ENCODE assay signal across 25 cellular contexts in genomic region chr7:20348408-20348807, GRCh38. TPM values are rescaled to one million over a fixed set of nuclear protein-coding genes. Genes with fewer than 3 reads are reported as not detected.
"Had no signal": no experiment of that assay in that cellular context is flagged by ENCODE, and none has a peak within 500 bp of the region (broad histone marks: within the 10 kb centered on the region; RNA-seq: fewer than 3 reads in every experiment).

No MANE protein-coding gene starts in this region.

- H3K27ac ChIP-seq: ascending aorta, Peyer's patch had no signal

- H3K4me1 ChIP-seq: breast epithelium had no signal

- ATAC-seq: activated CD4-positive, alpha-beta T cell treated with anti-CD3 and anti-CD28 coated beads for 36 hours; activated CD4-positive, CD25-positive, alpha-beta regulatory T cell treated with anti-CD3 and anti-CD28 coated beads, Interleukin-2, amount 50 U/mL, for 24 hours; activated CD8-positive, alpha-beta T cell treated with anti-CD3 and anti-CD28 coated beads, Interleukin-2, amount 10 ng/mL, durations not matched to agents 7 days and 5 days had no signal

- H3K36me3 ChIP-seq: ascending aorta, breast epithelium, Peyer's patch had no signal

- H3K4me3 ChIP-seq: ascending aorta, breast epithelium, Peyer's patch had no signal

- H3K9me3 ChIP-seq: ascending aorta, breast epithelium, Peyer's patch had no signal

- H3K27me3 ChIP-seq: ascending aorta, breast epithelium, Peyer's patch had no signal

- DNase-seq: activated CD4-positive, alpha-beta T cell treated with anti-CD3 and anti-CD28 coated beads for 36 hours; activated CD4-positive, alpha-beta T cell treated with anti-CD3 and anti-CD28 coated beads, Interleukin-2, amount 10 ng/mL, durations not matched to agents 7 days and 5 days; activated CD4-positive, alpha-beta T cell treated with anti-CD3 and anti-CD28 coated beads, Interleukin-2, amount 50 U/mL, for 48 hours; activated CD8-positive, alpha-beta T cell treated with anti-CD3 and anti-CD28 coated beads, Interleukin-2, amount 10 ng/mL, durations not matched to agents 7 days and 5 days; activated gamma-delta T cell; activated naive CD4-positive, alpha-beta T cell treated with Interleukin-2 at 50 U/mL for 16 hours; activated naive CD8-positive, alpha-beta T cell treated with anti-CD3 and anti-CD28 coated beads, Interleukin-2, amount 10 ng/mL, durations not matched to agents 7 days and 5 days; activated T-cell treated with anti-CD3 and anti-CD28 coated beads, Interleukin-2, amount 50 U/mL, for 24 hours; amygdala; caudate nucleus; cerebellar nuclear complex; cortex of kidney; NCI-H1417 treated with DMSO at 0.1 percent for 48 hours; NCI-H187 treated with DMSO at 0.1 percent for 48 hours; NCI-H2081; NCI-H2171 treated with DMSO at 0.1 percent for 48 hours; NCI-H2227 treated with DMSO at 0.1 percent for 48 hours; NCI-H524; Peyer's patch; RPMI8226; SIG-M5 had no signal

RNA-seq across cellular contexts. Expression of gene ITGB8, which starts 17.7 kb away (rescaled TPM):
- total RNA-seq: activated CD4-positive, alpha-beta T cell treated with anti-CD3 and anti-CD28 coated beads, Interleukin-2, amount 10 ng/mL, durations not matched to agents 7 days and 5 days; activated CD8-positive, alpha-beta T cell treated with anti-CD3 and anti-CD28 coated beads, Interleukin-2, amount 10 ng/mL, durations not matched to agents 7 days and 5 days; activated naive CD8-positive, alpha-beta T cell treated with anti-CD3 and anti-CD28 coated beads, Interleukin-2, amount 10 ng/mL, durations not matched to agents 7 days and 5 days; T-helper 1 cell treated with Interleukin-12 subunit alpha and Interleukin-12 subunit beta and Interleukin-4 antibody, amounts not matched to agents 30 ng/mL and 1 ng/mL, for 36 hours had no signal
